22 cellular contexts compared by ENCODE assay signal in genomic region chr15:70521576-70522322, GRCh38.
A peak's percentile ranks its signal among the peaks of the same experiment; 100 is the strongest.
DNase-seq lines count a peak whose midpoint lies in the region; ATAC-seq lines count a peak whose summit lies in the region.
"Had no signal": no experiment of that assay in that cellular context is flagged by ENCODE, and none has a peak within 500 bp of the region (broad histone marks: within the 10 kb centered on the region; RNA-seq: fewer than 3 reads in every experiment).

No MANE protein-coding gene starts in this region.

- no peak overlapping the region for H2BK120ac ChIP-seq in neuronal stem cell (ENCODE audit: low read depth, low read length)

- no peaks in the 10 kb centered on the region for H3K36me3 Mint-ChIP-seq in activated CD4-positive, alpha-beta T cell treated with anti-CD3 and anti-CD28 coated beads, Interleukin-2, amount 10 ng/mL, durations not matched to agents 24 days and 14 days (ENCODE audit: low read depth)
- H3K36me3 Mint-ChIP-seq: CD4-positive, alpha-beta memory T cell had no signal

- H3K36me3 ChIP-seq in BLaER1 treated with 17β-estradiol and CSF1 and Interleukin-3, amounts not matched to agents 10 nM and 100 nM, result no peaks in the 10 kb centered on the region
- H3K36me3 ChIP-seq in neuronal stem cell (replicated peaks in 1 of 2; ENCODE audit: control insufficient read depth in 2 of 2, insufficient read depth in 2 of 2, low read length in 2 of 2), result no peaks in the 10 kb centered on the region

- peaks cover 2% of the 10 kb centered on the region for H3K79me1 ChIP-seq in neuronal stem cell (ENCODE audit: low read depth, low read length)

- H4K91ac ChIP-seq in neuronal stem cell (ENCODE audit: low read depth, low read length, poor library complexity), result no peak overlapping the region

- intact Hi-C loops in activated CD4-positive, alpha-beta T cell treated with anti-CD3 and anti-CD28 coated beads, Interleukin-2, amount 10 ng/mL, durations not matched to agents 24 days and 14 days (cut with micrococcal nuclease), result no loop called here

- H3K4me1 Mint-ChIP-seq in activated CD4-positive, alpha-beta T cell treated with anti-CD3 and anti-CD28 coated beads, Interleukin-2, amount 10 ng/mL, durations not matched to agents 24 days and 14 days, result peaks cover 7% of the 10 kb centered on the region

- H2BK12ac ChIP-seq in neuronal stem cell (ENCODE audit: low read length), result no peak overlapping the region

- H3K27ac ChIP-seq in BLaER1 treated with 17β-estradiol and CSF1 and Interleukin-3, amounts not matched to agents 10 nM and 100 nM, result no peak overlapping the region
- no peak overlapping the region for H3K27ac ChIP-seq in neuronal stem cell (replicated peaks; ENCODE audit: low read length)

- H4K8ac ChIP-seq in neuronal stem cell (ENCODE audit: low read depth, low read length), result no peak overlapping the region

- H2BK5ac ChIP-seq in neuronal stem cell (ENCODE audit: low read length), result peak overlapping the region; percentile 14

- H3K9me3 Mint-ChIP-seq in activated CD4-positive, alpha-beta T cell treated with anti-CD3 and anti-CD28 coated beads, Interleukin-2, amount 10 ng/mL, durations not matched to agents 24 days and 14 days, result no peaks in the 10 kb centered on the region
- H3K9me3 Mint-ChIP-seq: CD4-positive, alpha-beta memory T cell had no signal

- no peaks in the 10 kb centered on the region for H3K9me3 ChIP-seq in BLaER1 treated with 17β-estradiol and CSF1 and Interleukin-3, amounts not matched to agents 10 nM and 100 nM (replicated peaks in 1 of 11)
- no peaks in the 10 kb centered on the region for H3K9me3 ChIP-seq in neuronal stem cell (replicated peaks in 1 of 2; ENCODE audit: control insufficient read depth in 2 of 2, insufficient read depth in 1 of 2, low read depth in 1 of 2, low read length in 2 of 2)

- no peak for ATAC-seq in GM21528 (IDR thresholded peaks at IDR 0.05; ENCODE audit: low FRiP score, unreplicated experiment)
- ATAC-seq: HCT116 had no signal

- H3K23ac ChIP-seq in neuronal stem cell (ENCODE audit: low read depth, low read length, poor library complexity), result no peak overlapping the region

- WGBS in neuronal stem cell (ENCODE audit: extremely low coverage in 2 of 2, insufficient read length in 2 of 2, insufficient replicate concordance in 1 of 2), 2 donors, result no CpG with 5 or more reads among the region's 11 CpGs

- no peak overlapping the region for H2AK5ac ChIP-seq in neuronal stem cell (ENCODE audit: low read depth, low read length)

- DNase-seq in activated CD4-positive, alpha-beta T cell treated with anti-CD3 and anti-CD28 coated beads, Interleukin-2, amount 10 ng/mL, durations not matched to agents 24 days and 14 days, result no peak
- no peak for DNase-seq in activated CD4-positive, alpha-beta T cell treated with anti-CD3 and anti-CD28 coated beads, Interleukin-2, amount 50 U/mL, for 4 hours
- DNase-seq in activated CD8-positive, alpha-beta memory T cell treated with anti-CD3 and anti-CD28 coated beads, Interleukin-2, amount 50 U/mL, for 4 hours, result peak; percentile 3
- DNase-seq in neuronal stem cell (ENCODE audit: low spot score) (no peak), NCI-H524 (lab: John Stamatoyannopoulos, UW) (no peak), COR-L47 (lab: John Stamatoyannopoulos, UW) (no peak)
- DNase-seq: 8988T; Calu3; CD4-positive, alpha-beta memory T cell; EL; GOT3; NCI-H1105 treated with DMSO at 0.1 percent for 48 hours; NCI-H1694 treated with DMSO at 0.1 percent for 48 hours; NCI-H2107; NCI-H510A; NCI-H82; OCI-M1; SHP77 treated with DMSO at 0.1 percent for 48 hours had no signal

- H3K27me3 Mint-ChIP-seq in activated CD4-positive, alpha-beta T cell treated with anti-CD3 and anti-CD28 coated beads, Interleukin-2, amount 10 ng/mL, durations not matched to agents 24 days and 14 days, result peaks cover 34% of the 10 kb centered on the region

- H3K4ac ChIP-seq in neuronal stem cell (ENCODE audit: low read length), result no peak overlapping the region

- H3K18ac ChIP-seq in neuronal stem cell (ENCODE audit: low read length), result no peak overlapping the region

- no peak overlapping the region for H3K4me3 Mint-ChIP-seq in activated CD4-positive, alpha-beta T cell treated with anti-CD3 and anti-CD28 coated beads, Interleukin-2, amount 10 ng/mL, durations not matched to agents 24 days and 14 days
- H3K4me3 Mint-ChIP-seq: B cell; CD4-positive, alpha-beta memory T cell had no signal

- no peak overlapping the region for H2BK15ac ChIP-seq in neuronal stem cell (ENCODE audit: low read length)

- peak overlapping the region in 7 of 11 experiments; percentile 14 to 89 (median 84); a peak in 12 of 22 replicates for H3K4me2 ChIP-seq in BLaER1 treated with 17β-estradiol and CSF1 and Interleukin-3, amounts not matched to agents 10 nM and 100 nM
- no peak overlapping the region for H3K4me2 ChIP-seq in neuronal stem cell (ENCODE audit: insufficient read depth, low read length, poor library complexity, severe bottlenecking)

- H3K4me1 ChIP-seq in BLaER1 treated with 17β-estradiol and CSF1 and Interleukin-3, amounts not matched to agents 10 nM and 100 nM, result peaks cover 9 to 52% (median 46%) of the 10 kb centered on the region in 10 experiments
- peaks cover 0 to 9% of the 10 kb centered on the region in 2 donors for H3K4me1 ChIP-seq in neuronal stem cell (ENCODE audit: control insufficient read depth in 2 of 2, insufficient read depth in 1 of 2, low read depth in 1 of 2, low read length in 2 of 2)

- H3K27ac Mint-ChIP-seq in activated CD4-positive, alpha-beta T cell treated with anti-CD3 and anti-CD28 coated beads, Interleukin-2, amount 10 ng/mL, durations not matched to agents 24 days and 14 days, result peak overlapping the region; percentile 3
- H3K27ac Mint-ChIP-seq: B cell; CD4-positive, alpha-beta memory T cell had no signal

- H2AFZ ChIP-seq in neuronal stem cell (ENCODE audit: low read length), result no peak overlapping the region

- H3K14ac ChIP-seq in neuronal stem cell (ENCODE audit: low read length), result peak overlapping the region; percentile 42

- H3K4me3 ChIP-seq in BLaER1 treated with 17β-estradiol and CSF1 and Interleukin-3, amounts not matched to agents 10 nM and 100 nM, result no peak overlapping the region
- no peak overlapping the region for H3K4me3 ChIP-seq in neuronal stem cell (ENCODE audit: low read length in 2 of 2)

- peaks cover 0 to 100% (median 57%) of the 10 kb centered on the region in 11 experiments; a peak in 18 of 22 replicates for H3K27me3 ChIP-seq in BLaER1 treated with 17β-estradiol and CSF1 and Interleukin-3, amounts not matched to agents 10 nM and 100 nM
- H3K27me3 ChIP-seq in neuronal stem cell (ENCODE audit: control insufficient read depth in 3 of 3, insufficient read depth in 3 of 3, low read depth in 1 of 3, low read length in 3 of 3), result peaks cover 0 to 5% (median 0%) of the 10 kb centered on the region in 3 experiments

- no peak overlapping the region for H3K9ac ChIP-seq in BLaER1 treated with 17β-estradiol and CSF1 and Interleukin-3, amounts not matched to agents 10 nM and 100 nM
- no peak overlapping the region for H3K9ac ChIP-seq in neuronal stem cell (ENCODE audit: low read depth, low read length, poor library complexity)

- peaks cover 0 to 73% (median 14%) of the 10 kb centered on the region in 11 experiments; a peak in 14 of 22 replicates for H4K20me1 ChIP-seq in BLaER1 treated with 17β-estradiol and CSF1 and Interleukin-3, amounts not matched to agents 10 nM and 100 nM
